ENCODE assay signal across 1 cellular context in genomic region chr12:20040844-20041243, GRCh38.
TF ChIP-seq lines count a peak whose summit lies in the region.

No MANE protein-coding gene starts in this region.

TF ChIP-seq in IMR-90, 13 proteins besides CTCF, POLR2A, EP300 and RAD21:
- TF ChIP-seq RFX5 (IDR thresholded peaks at IDR 0.05; ENCODE audit: low read depth, low read length) (no peak), RCOR1 (IDR thresholded peaks at IDR 0.05; ENCODE audit: insufficient replicate concordance, low read length) (no peak), CEBPB (IDR thresholded peaks at IDR 0.05; ENCODE audit: low read depth, low read length) (no peak), ELK1 (IDR thresholded peaks at IDR 0.05; ENCODE audit: borderline replicate concordance, low read depth, low read length) (no peak), FOS (IDR thresholded peaks at IDR 0.05; ENCODE audit: low read depth, low read length) (no peak), BHLHE40 (IDR thresholded peaks at IDR 0.05; ENCODE audit: low read depth, low read length) (no peak), NFE2L2 (IDR thresholded peaks at IDR 0.05; ENCODE audit: low read depth, low read length) (no peak), SMC3 (IDR thresholded peaks at IDR 0.05; ENCODE audit: low read depth, low read length) (no peak), MXI1 (IDR thresholded peaks at IDR 0.05; ENCODE audit: borderline replicate concordance, low read depth, low read length) (no peak), MAFK (IDR thresholded peaks at IDR 0.05; ENCODE audit: low read depth, low read length) (no peak), USF2 (IDR thresholded peaks at IDR 0.05; ENCODE audit: low read depth, low read length) (no peak)
